ENCODE assay signal across 1 cellular context in genomic region chr18:12944724-12945123, GRCh38.
TF ChIP-seq lines count a peak whose summit lies in the region.

No MANE protein-coding gene starts in this region.

TF ChIP-seq in liver, 16 proteins besides CTCF, POLR2A, EP300 and RAD21:
- TF ChIP-seq REST (IDR thresholded peaks at IDR 0.05) = no peak
- TF ChIP-seq HNF4G (IDR thresholded peaks at IDR 0.05) = no peak
- TF ChIP-seq RXRA (IDR thresholded peaks at IDR 0.05) = peak in 1 of 2 donors; percentile 34
- no peak for TF ChIP-seq HNF4A (conservative IDR thresholded peaks at IDR 0.05)
- TF ChIP-seq MAX (IDR thresholded peaks at IDR 0.05) = no peak
- TF ChIP-seq JUND (IDR thresholded peaks at IDR 0.05) = no peak
- peak; percentile 31 for TF ChIP-seq FOXA2 (IDR thresholded peaks at IDR 0.05)
- no peak for TF ChIP-seq NR2F2 (IDR thresholded peaks at IDR 0.05)
- no peak for TF ChIP-seq SP1 (IDR thresholded peaks at IDR 0.05)
- no peak for TF ChIP-seq EGR1 (IDR thresholded peaks at IDR 0.05; ENCODE audit: low read depth in 2 of 2)
- TF ChIP-seq GABPA (IDR thresholded peaks at IDR 0.05 in 1 of 2, conservative IDR thresholded peaks at IDR 0.05 in 1 of 2) = no peak
- no peak for TF ChIP-seq ZBTB33 (IDR thresholded peaks at IDR 0.05)
- no peak for TF ChIP-seq TAF1 (conservative IDR thresholded peaks at IDR 0.05)
- no peak for TF ChIP-seq FOXA1 (IDR thresholded peaks at IDR 0.05)
- TF ChIP-seq ATF3 (IDR thresholded peaks at IDR 0.05) = no peak
- peak; percentile 66 for TF ChIP-seq YY1 (IDR thresholded peaks at IDR 0.05)
